In genomic region chr10:83656924-83657323, GRCh38 we compare ENCODE assay signal across 5 cellular contexts.
"Had no signal": no experiment of that assay in that cellular context is flagged by ENCODE, and none has a peak within 500 bp of the region (broad histone marks: within the 10 kb centered on the region; RNA-seq: fewer than 3 reads in every experiment).

No MANE protein-coding gene starts in this region.

- H3K4me3 Mint-ChIP-seq: GM23338, H9 had no signal

- H3K27ac Mint-ChIP-seq: GM23338 had no signal

- H3K4me2 ChIP-seq: GM23338 had no signal

- ATAC-seq: GM23338, K562 had no signal

- H3K4me1 Mint-ChIP-seq: GM23338, H9 had no signal

- H3K4me3 ChIP-seq: GM23338, K562 had no signal

- H3K9me3 Mint-ChIP-seq: GM23338 had no signal

- H2AFZ ChIP-seq: GM23338 had no signal

- DNase-seq: H9, HCEC 1CT, IMR-90 had no signal
